ENCODE assay signal across 26 cellular contexts in the genomic region with DNA sequence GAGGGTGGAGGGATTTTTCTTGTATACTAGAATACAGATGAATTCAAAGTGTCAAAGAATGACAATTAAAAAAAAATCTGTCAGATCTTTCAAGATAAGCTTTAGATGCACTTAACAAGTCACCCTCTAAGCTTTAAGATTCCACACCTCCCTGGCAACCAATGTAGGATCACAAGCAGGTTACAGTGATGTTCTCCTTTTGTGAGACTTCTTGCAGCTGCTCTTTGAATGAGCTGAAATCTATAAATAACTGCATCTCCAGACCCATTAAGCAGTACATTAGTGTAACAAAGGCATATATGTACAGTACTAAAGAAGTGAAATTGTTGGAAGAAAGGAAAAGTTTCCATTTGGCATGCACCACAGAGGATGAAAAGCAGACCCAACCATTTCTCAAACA.
"Had no signal": no experiment of that assay in that cellular context is flagged by ENCODE, and none has a peak within 500 bp of the region (broad histone marks: within the 10 kb centered on the region; RNA-seq: fewer than 3 reads in every experiment).

No MANE protein-coding gene starts in this region.

- H2AFZ ChIP-seq: hepatocyte had no signal

- H3K9me3 ChIP-seq: gastroesophageal sphincter, ovary, right atrium auricular region, testis, tibial artery had no signal

- H3K9me3 Mint-ChIP-seq: stimulated activated effector memory CD8-positive, alpha-beta T cell treated with anti-CD3 and anti-CD28 coated beads, Interleukin-12 subunit alpha, Interleukin-12 subunit beta, amount 100 ng/mL, for 72 hours had no signal

- H3K27me3 ChIP-seq: dorsolateral prefrontal cortex, gastroesophageal sphincter, heart left ventricle, hepatocyte, ovary, right atrium auricular region, testis, tibial artery had no signal

- H3K4me1 Mint-ChIP-seq: memory B cell; naive thymus-derived CD4-positive, alpha-beta T cell; nephron progenitor cell; stimulated activated effector memory CD8-positive, alpha-beta T cell treated with anti-CD3 and anti-CD28 coated beads, Interleukin-12 subunit alpha, Interleukin-12 subunit beta, amount 100 ng/mL, for 72 hours had no signal

- ATAC-seq: gastroesophageal sphincter; heart left ventricle; left lobe of liver; naive thymus-derived CD4-positive, alpha-beta T cell; sciatic nerve; stimulated activated effector memory CD8-positive, alpha-beta T cell treated with anti-CD3 and anti-CD28 coated beads, Interleukin-12 subunit alpha, Interleukin-12 subunit beta, amount 100 ng/mL, for 72 hours; stimulated activated naive CD8-positive, alpha-beta T cell treated with anti-CD3 and anti-CD28 coated beads, Interleukin-15, Interleukin-2, amounts not matched to agents 100 U/mL and 50 U/mL, for 24 hours had no signal

- DNase-seq: cerebellar nuclear complex; cortex of kidney; dorsolateral prefrontal cortex; effector CD4-positive, alpha-beta T cell; foreskin fibroblast; heart left ventricle; kidney; naive thymus-derived CD4-positive, alpha-beta T cell; nephron progenitor cell; occipital lobe; ovary; stimulated activated CD4-positive, alpha-beta T cell treated with anti-CD3 and anti-CD28 coated beads, Interleukin-2, amount 100 ng/mL, for 24 hours; stimulated activated CD4-positive, alpha-beta T cell treated with anti-CD3 and anti-CD28 coated beads, Interleukin-4, amount 100 ng/mL, for 24 hours; stimulated activated naive CD8-positive, alpha-beta T cell treated with anti-CD3 and anti-CD28 coated beads, Interleukin-15, Interleukin-2, amounts not matched to agents 100 U/mL and 50 U/mL, for 24 hours; substantia nigra; testis; tibial artery had no signal

- H3K79me2 ChIP-seq: hepatocyte had no signal

- H3K4me3 Mint-ChIP-seq: memory B cell; naive thymus-derived CD4-positive, alpha-beta T cell; nephron progenitor cell; stimulated activated effector memory CD8-positive, alpha-beta T cell treated with anti-CD3 and anti-CD28 coated beads, Interleukin-12 subunit alpha, Interleukin-12 subunit beta, amount 100 ng/mL, for 72 hours; type B pancreatic cell had no signal

- H3K4me3 ChIP-seq: dorsolateral prefrontal cortex, gastroesophageal sphincter, heart left ventricle, hepatocyte, lung, ovary, right atrium auricular region, testis, tibial artery had no signal

- H3K27ac ChIP-seq: gastroesophageal sphincter, heart left ventricle, hepatocyte, ovary, right atrium auricular region, testis, tibial artery had no signal

- H3K36me3 ChIP-seq: gastroesophageal sphincter, heart left ventricle, ovary, right atrium auricular region, tibial artery had no signal

- H3K4me2 ChIP-seq: hepatocyte had no signal

- H3K27ac Mint-ChIP-seq: memory B cell; naive thymus-derived CD4-positive, alpha-beta T cell; nephron progenitor cell; stimulated activated effector memory CD8-positive, alpha-beta T cell treated with anti-CD3 and anti-CD28 coated beads, Interleukin-12 subunit alpha, Interleukin-12 subunit beta, amount 100 ng/mL, for 72 hours; type B pancreatic cell had no signal

- H3K4me1 ChIP-seq: heart left ventricle, right atrium auricular region, testis, tibial artery had no signal

- H3K36me3 Mint-ChIP-seq: memory B cell; naive thymus-derived CD4-positive, alpha-beta T cell; stimulated activated effector memory CD8-positive, alpha-beta T cell treated with anti-CD3 and anti-CD28 coated beads, Interleukin-12 subunit alpha, Interleukin-12 subunit beta, amount 100 ng/mL, for 72 hours had no signal
